In genomic region chr19:41886761-41887710, GRCh38 we compare ENCODE assay signal across 8 cellular contexts.
DNase-seq lines count a peak whose midpoint lies in the region; ATAC-seq and TF ChIP-seq lines count a peak whose summit lies in the region.

No MANE protein-coding gene starts in this region.

- H3K27ac ChIP-seq in cingulate gyrus (ENCODE audit: low read depth, low read length) = peak overlapping the region; percentile 84

- DNase-seq in GM13976 (ENCODE audit: low spot score) (peak; percentile 72), T-helper 2 cell (peak in 3 of 5 experiments; percentile 55 to 95 (median 90)), NCI-H2196 treated with DMSO at 0.1 percent for 48 hours (lab: John Stamatoyannopoulos, UW; ENCODE audit: unreplicated experiment) (no peak)
- peak; percentile 74 for DNase-seq in stimulated activated CD4-positive, alpha-beta T cell treated with anti-CD3 and anti-CD28 coated beads, Interleukin-4, amount 100 ng/mL, for 24 hours

- in situ Hi-C loops in GM13976 (cut with MboI; ENCODE audit: low sequenced_read_pairs, unreplicated experiment) = loop anchor here (10.0 kb wide), 1 partner anchor 58 kb away; no protein-coding TSS in a partner anchor

- no peak for TF ChIP-seq CTCF in GM13976 (IDR thresholded peaks at IDR 0.05; ENCODE audit: borderline replicate concordance, control extremely low read depth, extremely low read depth, insufficient read depth, missing control alignments)

- no peak for ATAC-seq in HG03045 (IDR thresholded peaks at IDR 0.05; ENCODE audit: unreplicated experiment)
- ATAC-seq in HG02884 (IDR thresholded peaks at IDR 0.05; ENCODE audit: unreplicated experiment) = no peak
- ATAC-seq in HG02970 (IDR thresholded peaks at IDR 0.05; ENCODE audit: low FRiP score, unreplicated experiment) = no peak
